Comparison of ENCODE assay signal across 8 cellular contexts in the genomic region with DNA sequence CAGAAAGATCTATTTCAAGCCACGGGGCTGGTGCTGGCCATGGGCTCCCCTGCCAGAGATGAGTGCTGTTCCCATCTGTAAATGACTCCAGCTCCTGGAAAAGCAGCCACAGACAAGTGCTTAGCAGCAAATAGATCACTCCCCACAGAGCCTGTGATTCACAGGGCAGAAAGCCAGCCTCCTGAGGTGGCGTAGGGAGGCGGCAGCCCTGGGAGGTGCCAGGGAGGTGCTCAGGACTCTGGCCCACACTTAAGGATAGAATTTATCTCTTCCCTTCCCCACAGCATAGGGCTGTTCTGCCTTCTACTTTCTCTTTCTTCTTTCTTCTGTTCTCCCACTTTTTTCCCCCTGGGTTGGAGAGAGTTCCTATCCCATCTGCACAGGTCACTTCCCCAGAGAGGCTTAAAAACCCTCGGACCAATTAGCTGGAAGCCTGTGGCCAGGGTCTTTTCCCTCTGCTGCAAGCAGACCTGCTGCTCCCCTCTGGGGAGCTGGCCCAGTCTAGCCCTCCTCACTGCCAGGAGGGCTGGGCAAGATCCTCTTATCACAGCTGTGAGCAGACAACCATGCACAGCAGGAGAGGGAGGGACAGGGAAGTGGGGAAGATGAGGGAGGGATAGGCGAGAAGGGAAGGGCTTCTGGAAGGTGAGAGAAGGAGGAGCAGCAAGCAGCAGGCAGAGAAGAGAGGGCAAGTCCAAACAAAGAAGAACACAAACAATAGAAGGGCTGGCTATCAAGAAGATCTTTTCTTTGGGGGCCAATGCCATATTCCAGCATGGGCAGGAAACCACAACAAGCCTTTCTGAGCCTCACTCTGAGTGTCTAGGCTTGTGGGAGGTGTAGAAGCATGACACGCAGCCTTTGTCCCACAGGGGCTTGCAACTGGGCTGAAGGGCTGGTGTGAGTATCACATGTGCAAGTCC. TPM values are rescaled to one million over a fixed set of nuclear protein-coding genes. Genes with fewer than 3 reads are reported as not detected.
A peak's percentile ranks its signal among the peaks of the same experiment; 100 is the strongest.
DNase-seq lines count a peak whose midpoint lies in the region; ATAC-seq and TF ChIP-seq lines count a peak whose summit lies in the region.

No MANE protein-coding gene starts in this region.

- peak overlapping the region; percentile 79 for H3K27ac ChIP-seq in right cardiac atrium (ENCODE audit: low read length)
- H3K27ac ChIP-seq in stomach smooth muscle (ENCODE audit: low read length) = peak overlapping the region; percentile 58

- intact Hi-C loops in right cardiac atrium (cut with DNase I) = no loop called here

- H3K36me3 ChIP-seq in stomach smooth muscle (ENCODE audit: control insufficient read depth in 2 of 2, insufficient read depth in 2 of 2, low read length in 2 of 2) = no peaks in the 10 kb centered on the region

- H3K9ac ChIP-seq in stomach smooth muscle (ENCODE audit: low read length in 2 of 2) = peak overlapping the region in 1 of 2 donors; percentile 23

- ATAC-seq in right cardiac atrium (peak; percentile 87 to 88), HG02588 (IDR thresholded peaks at IDR 0.05; ENCODE audit: unreplicated experiment) (no peak)

- WGBS in right cardiac atrium = 25% methylated on average over 6 of the region's 6 CpGs

- H3K4me1 ChIP-seq in right cardiac atrium (ENCODE audit: control insufficient read depth, insufficient read depth, low read length) = peaks cover 33% of the 10 kb centered on the region
- peaks cover 17% of the 10 kb centered on the region for H3K4me1 ChIP-seq in stomach smooth muscle (ENCODE audit: control insufficient read depth, insufficient read depth, low read length)

- TF ChIP-seq POLR2A in erythroblast (IDR thresholded peaks at IDR 0.05; ENCODE audit: low read length) = no peak

- in situ Hi-C loops in SK-MEL-5 (cut with HindIII; ENCODE audit: low pct_unique_long_range_greater_than_20kb, low sequenced_read_pairs) = no loop called here

- H3K9me3 ChIP-seq in right cardiac atrium (ENCODE audit: control insufficient read depth, low read length) (no peaks in the 10 kb centered on the region), stomach smooth muscle (ENCODE audit: control insufficient read depth in 2 of 2, low read length in 2 of 2) (no peaks in the 10 kb centered on the region)

- H3K4me3 ChIP-seq in right cardiac atrium (ENCODE audit: low read length) (no peak overlapping the region), stomach smooth muscle (ENCODE audit: low read length in 2 of 2) (peak overlapping the region in 1 of 2 donors; percentile 40)

- DNase-seq in HT1080 (ENCODE audit: low read depth) (peak; percentile 52), SK-MEL-5 (ENCODE audit: low read depth, low spot score) (peak; percentile 86), right cardiac atrium (peak; percentile 61 to 78 (median 76)), erythroblast (lab: John Stamatoyannopoulos, UW) (no peak), EL (no peak)
- DNase-seq in stimulated activated CD8-positive, alpha-beta memory T cell treated with anti-CD3 and anti-CD28 coated beads, Interleukin-4, amount 100 ng/mL, for 48 hours = no peak

- H3K27me3 ChIP-seq in right cardiac atrium (ENCODE audit: control insufficient read depth, insufficient read depth) (no peaks in the 10 kb centered on the region), stomach smooth muscle (ENCODE audit: control insufficient read depth in 1 of 2, insufficient read depth in 2 of 2, low read length in 2 of 2) (no peaks in the 10 kb centered on the region)

RNA-seq across cellular contexts. Expression of a gene that starts 41.0 kb away (rescaled TPM):
- not detected in 2 replicates for total RNA-seq in HT1080 (2014; rRNA removed; shearing (Covaris generic))
- not detected in 2 replicates for polyA plus RNA-seq in HT1080 (2015; cell fraction: cytosol; rRNA removed)
- polyA plus RNA-seq in HT1080 (2015; cell fraction: nucleus; rRNA removed) = not detected in 2 replicates
- total RNA-seq in SK-MEL-5 (2014; rRNA removed; shearing (Covaris generic)) = 0.11 and 0.13 TPM in 2 replicates
- 0.05 and 0.07 TPM in 2 replicates for polyA plus RNA-seq in SK-MEL-5 (2015; cell fraction: cytosol; rRNA removed)
- polyA plus RNA-seq in SK-MEL-5 (2015; cell fraction: nucleus; rRNA removed) = 0.06 and 1.3 TPM in 2 replicates
- total RNA-seq in right cardiac atrium = 10 to 100 TPM; 25.6 to 30.4 (median 27.9) TPM
- polyA plus RNA-seq in right cardiac atrium = 11.4 TPM

Comparison
In these comparisons a context has a peak if more than half of its experiments do, and no peak if none do; other contexts are left out.
1. DNase-seq: peak in HT1080 (single experiment), SK-MEL-5 (single experiment) and right cardiac atrium (3 of 3); none in erythroblast (0 of 2), EL (single experiment) and stimulated activated CD8-positive, alpha-beta memory T cell treated with anti-CD3 and anti-CD28 coated beads, Interleukin-4, amount 100 ng/mL, for 48 hours (single experiment).
2. RNA of a gene that starts 41.0 kb away (total RNA-seq): 25.6 to 30.4 TPM in right cardiac atrium; 0.11 to 0.13 TPM in SK-MEL-5 and not detected in HT1080; every median in the first group is over 10 times any median in the second.